In the genomic region with DNA sequence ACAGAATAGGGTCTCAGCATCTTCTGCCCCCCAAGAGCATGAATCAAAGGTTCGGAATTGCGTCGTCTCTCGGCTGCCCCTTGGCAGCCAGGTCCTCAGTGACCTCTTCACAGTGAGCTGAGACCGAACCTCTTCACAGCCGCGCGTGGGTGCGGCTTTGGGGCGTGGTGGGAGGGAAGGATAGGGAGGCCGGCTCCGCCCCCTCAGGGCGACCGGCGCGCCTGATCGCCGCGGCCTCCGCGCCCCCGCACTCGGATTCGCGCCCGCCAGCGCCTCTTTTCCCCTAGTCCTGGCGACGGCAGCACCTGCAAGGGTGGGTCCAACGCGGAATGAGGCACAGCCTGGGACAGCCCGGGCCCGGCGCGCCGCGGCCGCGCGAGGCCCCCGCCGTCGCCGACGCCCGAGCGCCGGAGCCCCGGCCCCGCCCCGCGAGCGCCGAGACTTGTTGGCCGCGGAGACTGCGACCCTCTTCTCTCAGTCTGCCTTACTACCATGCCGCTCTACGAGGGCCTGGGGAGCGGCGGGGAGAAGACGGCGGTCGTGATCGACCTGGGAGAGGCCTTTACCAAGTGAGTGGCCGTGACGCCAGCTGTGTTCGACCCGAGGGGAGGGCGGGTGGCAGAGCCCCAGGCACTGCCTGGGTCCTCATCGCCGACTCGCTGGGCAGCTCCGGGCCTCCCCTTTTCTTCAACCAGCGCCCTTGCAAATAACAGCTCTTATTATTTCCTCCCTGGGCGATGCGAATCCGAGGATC, we compare ENCODE assay signal across 8 cellular contexts. TPM values are rescaled to one million over a fixed set of nuclear protein-coding genes. Genes with fewer than 3 reads are reported as not detected.
A peak's percentile ranks its signal among the peaks of the same experiment; 100 is the strongest.
DNase-seq lines count a peak whose midpoint lies in the region; ATAC-seq and TF ChIP-seq lines count a peak whose summit lies in the region.

A gene (plus strand): TSS at position 424 of the 754 bp plus-strand sequence. CDS start 69 bp downstream, at position 493.

- no peaks in the 10 kb centered on the region for H3K27me3 ChIP-seq in smooth muscle cell (ENCODE audit: low read depth)

- H3K79me2 ChIP-seq in smooth muscle cell (ENCODE audit: low read depth), result peaks cover 46% of the 10 kb centered on the region

- TF ChIP-seq POLR2A in GM18951 (IDR thresholded peaks at IDR 0.05; ENCODE audit: extremely low read depth, insufficient read depth, insufficient read length), result peak; percentile 77

- no peaks in the 10 kb centered on the region for H3K9me3 ChIP-seq in smooth muscle cell (replicated peaks; ENCODE audit: low read depth)

- H3F3A ChIP-seq in smooth muscle cell (ENCODE audit: low read depth), result no peaks in the 10 kb centered on the region

- peaks cover 28% of the 10 kb centered on the region for H3K4me1 Mint-ChIP-seq in activated B cell treated with CpG ODN at 0.5 μM for 24 hours

- WGBS in smooth muscle cell (ENCODE audit: low lambda C conversion rate), result 0% methylated on average over 46 of the region's 78 CpGs

- peaks cover 7% of the 10 kb centered on the region for H4K20me1 ChIP-seq in smooth muscle cell (ENCODE audit: low read depth)

- POLR2A ChIA-PET in activated B cell treated with CpG ODN at 0.5 μM for 24 hours (lab: Charles Lee), result interaction anchor here (0.6 to 2.7 kb wide), 7 partner anchors 8 to 217 kb away, joined by 3 to 25 read pairs (median 3); a partner anchor contains a TSS

- H3K36me3 ChIP-seq in smooth muscle cell (ENCODE audit: low read depth), result no peaks in the 10 kb centered on the region

- intact Hi-C loops in activated B cell treated with CpG ODN at 0.5 μM for 24 hours (cut with micrococcal nuclease), result loop anchor here (1.0 to 10.0 kb wide), 9 partner anchors 39 to 1284 kb away; a partner anchor contains a TSS

- DNase-seq in AG08396 (ENCODE audit: low spot score) (peak; percentile 90), NCI-H2227 treated with DMSO at 0.1 percent for 48 hours (lab: John Stamatoyannopoulos, UW) (peak; percentile 75), activated B cell treated with CpG ODN at 0.5 μM for 24 hours (peak; percentile 93), cardiac fibroblast (ENCODE audit: low read depth in 2 of 2) (peak; percentile 76 to 77), iPS-NIHi7 (ENCODE audit: extremely low spot score) (peak; percentile 86), smooth muscle cell (lab: John Stamatoyannopoulos, UW; ENCODE audit: unreplicated experiment) (peak; percentile 70)

- peaks cover 16% of the 10 kb centered on the region for H3K4me1 ChIP-seq in smooth muscle cell (ENCODE audit: low read depth)

- H3K27ac Mint-ChIP-seq in activated B cell treated with CpG ODN at 0.5 μM for 24 hours, result peak within 1 kb of the TSS; percentile 93

- peak within 1 kb of the TSS; percentile 99 for H2AFZ ChIP-seq in smooth muscle cell (ENCODE audit: low read depth)

- H3K4me3 ChIP-seq in cardiac fibroblast (replicated peaks in 1 of 2; ENCODE audit: low read depth in 2 of 2, low read length in 2 of 2), result peak within 1 kb of the TSS; percentile 89 to 93
- peak within 1 kb of the TSS; percentile 91 for H3K4me3 ChIP-seq in smooth muscle cell

- ATAC-seq in HG03175 (IDR thresholded peaks at IDR 0.05; ENCODE audit: unreplicated experiment), result peak; percentile 89
- ATAC-seq in activated B cell treated with CpG ODN at 0.5 μM for 24 hours (ENCODE audit: low read depth), result peak; percentile 88

- H3K9me3 Mint-ChIP-seq in activated B cell treated with CpG ODN at 0.5 μM for 24 hours, result no peaks in the 10 kb centered on the region

- in situ Hi-C loops in GM18951 (cut with MboI; ENCODE audit: low sequenced_read_pairs, unreplicated experiment), result no loop called here

- peak within 1 kb of the TSS; percentile 95 for H3K27ac ChIP-seq in smooth muscle cell (ENCODE audit: low read depth)

- peak within 1 kb of the TSS; percentile 94 for H3K9ac ChIP-seq in smooth muscle cell (ENCODE audit: low read depth)

- TF ChIP-seq CTCF in activated B cell treated with CpG ODN at 0.5 μM for 24 hours (IDR thresholded peaks at IDR 0.05) (no peak), cardiac fibroblast (IDR thresholded peaks at IDR 0.05; ENCODE audit: low read depth, low read length) (no peak), smooth muscle cell (IDR thresholded peaks at IDR 0.05; ENCODE audit: borderline replicate concordance, insufficient read depth, poor library complexity, severe bottlenecking) (no peak)

- H3K4me2 ChIP-seq in smooth muscle cell, result peak within 1 kb of the TSS; percentile 100

- no peaks in the 10 kb centered on the region for H3K27me3 Mint-ChIP-seq in activated B cell treated with CpG ODN at 0.5 μM for 24 hours

- peak within 1 kb of the TSS; percentile 94 for H3K4me3 Mint-ChIP-seq in activated B cell treated with CpG ODN at 0.5 μM for 24 hours

- peaks cover 19% of the 10 kb centered on the region for H3K36me3 Mint-ChIP-seq in activated B cell treated with CpG ODN at 0.5 μM for 24 hours (ENCODE audit: low read depth)

- CTCF ChIA-PET in activated B cell treated with CpG ODN at 0.5 μM for 24 hours (lab: Charles Lee), result no interaction called here

RNA-seq across cellular contexts. Expression of the gene that starts here (rescaled TPM):
- total RNA-seq in activated B cell treated with CpG ODN at 0.5 μM for 24 hours (36.5 and 40.5 TPM in 2 replicates), smooth muscle cell (133 and 149 TPM in 2 replicates)
- polyA plus RNA-seq in smooth muscle cell, result 109 and 131 TPM in 2 replicates

Comparison
In these comparisons a context has a peak if more than half of its experiments do, and no peak if none do; other contexts are left out.
1. Peak in every context shown above with its lines: DNase-seq, ATAC-seq, H3K4me3 ChIP-seq and H3K27ac ChIP-seq.